1 cellular context compared by ENCODE assay signal in the genomic region with DNA sequence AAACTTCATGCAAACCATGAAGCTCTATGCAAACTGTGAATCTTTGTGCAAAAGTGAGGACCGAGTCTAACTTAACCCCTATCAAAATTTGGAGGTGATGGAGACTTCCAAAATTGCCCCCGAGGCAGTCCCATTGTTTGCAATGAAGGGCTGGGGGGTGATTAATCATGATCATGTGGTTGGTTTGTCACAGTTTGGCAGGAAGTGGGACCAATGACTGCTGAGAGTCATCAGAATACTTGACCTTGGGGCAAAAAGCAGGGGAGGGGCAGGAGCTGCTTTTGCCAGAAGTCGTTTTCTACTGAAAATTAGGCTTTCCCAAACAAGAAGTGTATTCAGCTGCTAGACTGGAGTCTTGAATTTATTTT.
A peak's percentile ranks its signal among the peaks of the same experiment; 100 is the strongest.
TF ChIP-seq lines count a peak whose summit lies in the region.

No MANE protein-coding gene starts in this region.

TF ChIP-seq in HEK293, 187 proteins besides CTCF, POLR2A, EP300 and RAD21 (continued from another document):
- TF ChIP-seq ZNF391 (tag by site-specific recombination; IDR thresholded peaks at IDR 0.05; ENCODE audit: borderline replicate concordance, low read depth) (no peak), ZNF146 (tag by site-specific recombination; IDR thresholded peaks at IDR 0.05) (no peak), ZNF239 (tag by site-specific recombination; IDR thresholded peaks at IDR 0.05) (no peak), ZNF629 (tag by site-specific recombination; IDR thresholded peaks at IDR 0.05) (0 out of 2 replicates have a peak, but pooled peaks have one; percentile 27), MEIS1 (CRISPR knock-in tag; IDR thresholded peaks at IDR 0.05; ENCODE audit: borderline replicate concordance) (peak; percentile 57; the same call in 1 of the 2 replicates), FEZF1 (tag by site-specific recombination; IDR thresholded peaks at IDR 0.05) (peak; percentile 78), HOXA7 (CRISPR knock-in tag; IDR thresholded peaks at IDR 0.05; ENCODE audit: borderline replicate concordance) (no peak), ZNF621 (tag by site-specific recombination; IDR thresholded peaks at IDR 0.05) (no peak), TRIM28 (IDR thresholded peaks at IDR 0.05; ENCODE audit: borderline replicate concordance, low read length) (no peak), ZNF785 (tag by site-specific recombination; IDR thresholded peaks at IDR 0.05) (no peak), PRDM6 (tag by site-specific recombination; IDR thresholded peaks at IDR 0.05) (0 out of 2 replicates have a peak, but pooled peaks have one; percentile 25), ZNF398 (tag by site-specific recombination; IDR thresholded peaks at IDR 0.05) (no peak), ZSCAN23 (tag by site-specific recombination; IDR thresholded peaks at IDR 0.05) (no peak), ZNF19 (tag by site-specific recombination; IDR thresholded peaks at IDR 0.05; ENCODE audit: low read depth) (no peak), GLI4 (tag by site-specific recombination; IDR thresholded peaks at IDR 0.05) (no peak), ZNF701 (tag by site-specific recombination; IDR thresholded peaks at IDR 0.05) (no peak), EGR2 (tag by site-specific recombination; IDR thresholded peaks at IDR 0.05; ENCODE audit: low read depth) (no peak), ZNF544 (tag by site-specific recombination; IDR thresholded peaks at IDR 0.05) (no peak), ZNF510 (tag by site-specific recombination; IDR thresholded peaks at IDR 0.05; ENCODE audit: insufficient replicate concordance) (no peak), SP7 (tag by site-specific recombination; IDR thresholded peaks at IDR 0.05) (0 out of 2 replicates have a peak, but pooled peaks have one; percentile 27), ZNF610 (tag by site-specific recombination; IDR thresholded peaks at IDR 0.05; ENCODE audit: borderline replicate concordance) (no peak), ZNF558 (tag by site-specific recombination; IDR thresholded peaks at IDR 0.05) (no peak), ZBTB10 (tag by site-specific recombination; IDR thresholded peaks at IDR 0.05) (no peak), ZNF202 (tag by site-specific recombination; IDR thresholded peaks at IDR 0.05; ENCODE audit: borderline replicate concordance) (no peak), GLIS2 (tag by site-specific recombination; IDR thresholded peaks at IDR 0.05) (0 out of 2 replicates have a peak, but pooled peaks have one; percentile 22), PRDM10 (tag by site-specific recombination; IDR thresholded peaks at IDR 0.05) (peak; percentile 85), ZNF2 (tag by site-specific recombination; IDR thresholded peaks at IDR 0.05) (no peak), ZNF660 (tag by site-specific recombination; IDR thresholded peaks at IDR 0.05) (0 out of 2 replicates have a peak, but pooled peaks have one; percentile 16), SP2 (tag by site-specific recombination; IDR thresholded peaks at IDR 0.05) (peak; percentile 48), ZNF112 (tag by site-specific recombination; IDR thresholded peaks at IDR 0.05) (no peak), KLF1 (tag by site-specific recombination; IDR thresholded peaks at IDR 0.05) (0 out of 2 replicates have a peak, but pooled peaks have one; percentile 15), ZNF133 (tag by site-specific recombination; IDR thresholded peaks at IDR 0.05) (no peak), ZNF664 (tag by site-specific recombination; IDR thresholded peaks at IDR 0.05) (no peak), ZNF23 (tag by site-specific recombination; IDR thresholded peaks at IDR 0.05; ENCODE audit: borderline replicate concordance) (no peak), ZNF830 (tag by site-specific recombination; IDR thresholded peaks at IDR 0.05; ENCODE audit: low read depth) (no peak), ZBTB48 (tag by site-specific recombination; IDR thresholded peaks at IDR 0.05) (no peak), ZFHX2 (tag by site-specific recombination; conservative IDR thresholded peaks at IDR 0.05) (no peak), ZNF658 (tag by site-specific recombination; IDR thresholded peaks at IDR 0.05) (no peak), ZNF626 (tag by site-specific recombination; IDR thresholded peaks at IDR 0.05) (no peak), ZNF624 (tag by site-specific recombination; IDR thresholded peaks at IDR 0.05) (no peak), ZNF24 (tag by site-specific recombination; IDR thresholded peaks at IDR 0.05) (no peak), ZNF394 (tag by site-specific recombination; IDR thresholded peaks at IDR 0.05; ENCODE audit: borderline replicate concordance) (no peak)
- TF ChIP-seq, protein P1, sequence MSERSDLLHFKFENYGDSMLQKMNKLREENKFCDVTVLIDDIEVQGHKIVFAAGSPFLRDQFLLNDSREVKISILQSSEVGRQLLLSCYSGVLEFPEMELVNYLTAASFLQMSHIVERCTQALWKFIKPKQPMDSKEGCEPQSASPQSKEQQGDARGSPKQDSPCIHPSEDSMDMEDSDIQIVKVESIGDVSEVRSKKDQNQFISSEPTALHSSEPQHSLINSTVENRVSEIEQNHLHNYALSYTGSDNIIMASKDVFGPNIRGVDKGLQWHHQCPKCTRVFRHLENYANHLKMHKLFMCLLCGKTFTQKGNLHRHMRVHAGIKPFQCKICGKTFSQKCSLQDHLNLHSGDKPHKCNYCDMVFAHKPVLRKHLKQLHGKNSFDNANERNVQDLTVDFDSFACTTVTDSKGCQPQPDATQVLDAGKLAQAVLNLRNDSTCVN (tag by site-specific recombination; optimal IDR thresholded peaks at IDR 0.05): no peak
- TF ChIP-seq, protein P2, sequence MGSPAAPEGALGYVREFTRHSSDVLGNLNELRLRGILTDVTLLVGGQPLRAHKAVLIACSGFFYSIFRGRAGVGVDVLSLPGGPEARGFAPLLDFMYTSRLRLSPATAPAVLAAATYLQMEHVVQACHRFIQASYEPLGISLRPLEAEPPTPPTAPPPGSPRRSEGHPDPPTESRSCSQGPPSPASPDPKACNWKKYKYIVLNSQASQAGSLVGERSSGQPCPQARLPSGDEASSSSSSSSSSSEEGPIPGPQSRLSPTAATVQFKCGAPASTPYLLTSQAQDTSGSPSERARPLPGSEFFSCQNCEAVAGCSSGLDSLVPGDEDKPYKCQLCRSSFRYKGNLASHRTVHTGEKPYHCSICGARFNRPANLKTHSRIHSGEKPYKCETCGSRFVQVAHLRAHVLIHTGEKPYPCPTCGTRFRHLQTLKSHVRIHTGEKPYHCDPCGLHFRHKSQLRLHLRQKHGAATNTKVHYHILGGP (tag by site-specific recombination; IDR thresholded peaks at IDR 0.05): no peak
- TF ChIP-seq, protein P3, sequence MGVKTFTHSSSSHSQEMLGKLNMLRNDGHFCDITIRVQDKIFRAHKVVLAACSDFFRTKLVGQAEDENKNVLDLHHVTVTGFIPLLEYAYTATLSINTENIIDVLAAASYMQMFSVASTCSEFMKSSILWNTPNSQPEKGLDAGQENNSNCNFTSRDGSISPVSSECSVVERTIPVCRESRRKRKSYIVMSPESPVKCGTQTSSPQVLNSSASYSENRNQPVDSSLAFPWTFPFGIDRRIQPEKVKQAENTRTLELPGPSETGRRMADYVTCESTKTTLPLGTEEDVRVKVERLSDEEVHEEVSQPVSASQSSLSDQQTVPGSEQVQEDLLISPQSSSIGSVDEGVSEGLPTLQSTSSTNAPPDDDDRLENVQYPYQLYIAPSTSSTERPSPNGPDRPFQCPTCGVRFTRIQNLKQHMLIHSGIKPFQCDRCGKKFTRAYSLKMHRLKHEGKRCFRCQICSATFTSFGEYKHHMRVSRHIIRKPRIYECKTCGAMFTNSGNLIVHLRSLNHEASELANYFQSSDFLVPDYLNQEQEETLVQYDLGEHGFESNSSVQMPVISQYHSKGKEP (tag by site-specific recombination; IDR thresholded peaks at IDR 0.05): no peak
- TF ChIP-seq, protein P4, sequence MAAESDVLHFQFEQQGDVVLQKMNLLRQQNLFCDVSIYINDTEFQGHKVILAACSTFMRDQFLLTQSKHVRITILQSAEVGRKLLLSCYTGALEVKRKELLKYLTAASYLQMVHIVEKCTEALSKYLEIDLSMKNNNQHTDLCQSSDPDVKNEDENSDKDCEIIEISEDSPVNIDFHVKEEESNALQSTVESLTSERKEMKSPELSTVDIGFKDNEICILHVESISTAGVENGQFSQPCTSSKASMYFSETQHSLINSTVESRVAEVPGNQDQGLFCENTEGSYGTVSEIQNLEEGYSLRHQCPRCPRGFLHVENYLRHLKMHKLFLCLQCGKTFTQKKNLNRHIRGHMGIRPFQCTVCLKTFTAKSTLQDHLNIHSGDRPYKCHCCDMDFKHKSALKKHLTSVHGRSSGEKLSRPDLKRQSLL (tag by site-specific recombination; IDR thresholded peaks at IDR 0.05): peak; percentile 52; the same call in 1 of the 2 replicates
